ENCODE assay signal across 10 cellular contexts in genomic region chr1:223233410-223234163, GRCh38.
DNase-seq lines count a peak whose midpoint lies in the region; ATAC-seq, FAIRE-seq and TF ChIP-seq lines count a peak whose summit lies in the region.
"Had no signal": no experiment of that assay in that cellular context is flagged by ENCODE, and none has a peak within 500 bp of the region (broad histone marks: within the 10 kb centered on the region; RNA-seq: fewer than 3 reads in every experiment).

No MANE protein-coding gene starts in this region.

- TF ChIP-seq POLR2A in HepG2 (IDR thresholded peaks at IDR 0.05; ENCODE audit: insufficient read depth in 1 of 2, low read depth in 2 of 2, low read length in 2 of 2): no peak

- POLR2A ChIA-PET in MCF 10A (lab: Yijun Ruan, JAX): interaction anchor here (0.7 to 1.6 kb wide), 3 partner anchors 17 to 426 kb away, joined by 3 to 9 read pairs (median 3); no protein-coding TSS in a partner anchor
- POLR2A ChIA-PET in HepG2 (lab: Yijun Ruan, JAX): no interaction called here

- H3K27ac Mint-ChIP-seq in MCF 10A (ENCODE audit: low read depth, unreplicated experiment): peak overlapping the region; percentile 33
- no peak overlapping the region for H3K27ac Mint-ChIP-seq in stimulated activated naive B cell treated with anti-CD40 and anti-IgM and Interleukin-4, amounts not matched to agents 10 μg/mL and 1 μg/mL and 100 μg/mL, for 72 hours

- H3K9ac ChIP-seq in HepG2 (ENCODE audit: insufficient read depth, low read depth, low read length): no peak overlapping the region

- intact Hi-C loops in MCF 10A (cut with micrococcal nuclease): loop anchor here (1.0 to 2.0 kb wide), 2 partner anchors 35 to 97 kb away; no protein-coding TSS in a partner anchor
- intact Hi-C loops in HepG2 (cut with micrococcal nuclease; ENCODE audit: unreplicated experiment): no loop called here

- H3K36me3 ChIP-seq in HepG2 (replicated peaks in 1 of 2; ENCODE audit: control insufficient read depth in 1 of 2, insufficient read depth in 2 of 2, low read length in 2 of 2): no peaks in the 10 kb centered on the region

- H3K27me3 Mint-ChIP-seq in MCF 10A (ENCODE audit: insufficient read depth, unreplicated experiment): no peaks in the 10 kb centered on the region
- peaks cover 4 to 7% of the 10 kb centered on the region in 2 donors for H3K27me3 Mint-ChIP-seq in stimulated activated naive B cell treated with anti-CD40 and anti-IgM and Interleukin-4, amounts not matched to agents 10 μg/mL and 1 μg/mL and 100 μg/mL, for 72 hours

- WGBS in HepG2 (ENCODE audit: low lambda C conversion rate): 21% methylated on average over 11 of the region's 11 CpGs

- H3K36me3 Mint-ChIP-seq in MCF 10A (ENCODE audit: insufficient read depth, unreplicated experiment): no peaks in the 10 kb centered on the region
- H3K36me3 Mint-ChIP-seq in stimulated activated naive B cell treated with anti-CD40 and anti-IgM and Interleukin-4, amounts not matched to agents 10 μg/mL and 1 μg/mL and 100 μg/mL, for 72 hours: no peaks in the 10 kb centered on the region

- in situ Hi-C loops in HepG2 (cut with HindIII; ENCODE audit: extremely low pct_ligation_motif_present, low pct_unique_long_range_greater_than_20kb): no loop called here

- TF ChIP-seq EP300 in HepG2 (IDR thresholded peaks at IDR 0.05; ENCODE audit: low read depth in 2 of 2, low read length in 2 of 2) (no peak), HepG2 (CRISPR knock-in tag; IDR thresholded peaks at IDR 0.05; ENCODE audit: borderline replicate concordance) (no peak)

- no peak for TF ChIP-seq RAD21 in HepG2 (CRISPR knock-in tag; IDR thresholded peaks at IDR 0.05)

- peaks cover 48% of the 10 kb centered on the region for H3K4me1 Mint-ChIP-seq in MCF 10A (ENCODE audit: insufficient read depth, unreplicated experiment)
- no peaks in the 10 kb centered on the region for H3K4me1 Mint-ChIP-seq in stimulated activated naive B cell treated with anti-CD40 and anti-IgM and Interleukin-4, amounts not matched to agents 10 μg/mL and 1 μg/mL and 100 μg/mL, for 72 hours

- peak overlapping the region; percentile 26 for H3K4me3 Mint-ChIP-seq in MCF 10A (ENCODE audit: unreplicated experiment)
- no peak overlapping the region for H3K4me3 Mint-ChIP-seq in stimulated activated naive B cell treated with anti-CD40 and anti-IgM and Interleukin-4, amounts not matched to agents 10 μg/mL and 1 μg/mL and 100 μg/mL, for 72 hours

- peaks cover 0 to 2% of the 10 kb centered on the region in 2 experiments; a peak in 2 of 5 replicates for H3K27me3 ChIP-seq in HepG2 (ENCODE audit: control insufficient read depth in 1 of 2, insufficient read depth in 2 of 2, low read length in 2 of 2)

- H3K4me3 ChIP-seq in HepG2 (replicated peaks in 1 of 3; ENCODE audit: insufficient read depth in 1 of 3, low read depth in 2 of 3, low read length in 3 of 3): no peak overlapping the region

- H3K4me1 ChIP-seq in HepG2 (ENCODE audit: insufficient read depth, low read length): no peaks in the 10 kb centered on the region

- no peaks in the 10 kb centered on the region for H3K79me2 ChIP-seq in HepG2 (ENCODE audit: insufficient read depth, low read length)

- H3K9me3 Mint-ChIP-seq in MCF 10A (ENCODE audit: unreplicated experiment): peaks cover 10% of the 10 kb centered on the region
- peaks cover 0 to 5% of the 10 kb centered on the region in 2 donors for H3K9me3 Mint-ChIP-seq in stimulated activated naive B cell treated with anti-CD40 and anti-IgM and Interleukin-4, amounts not matched to agents 10 μg/mL and 1 μg/mL and 100 μg/mL, for 72 hours

- DNase-seq in AG08395 (ENCODE audit: low spot score): peak; percentile 78
- DNase-seq in HTR-8/SVneo (ENCODE audit: insufficient read length, low spot score): peak; percentile 65
- DNase-seq in MCF 10A (ENCODE audit: unreplicated experiment): peak; percentile 95
- DNase-seq in HepG2 (ENCODE audit: low spot score): peak; percentile 6
- DNase-seq in NCI-H2171 (lab: John Stamatoyannopoulos, UW): no peak
- no peak for DNase-seq in stimulated activated naive B cell treated with anti-CD40 and anti-IgM and Interleukin-4, amounts not matched to agents 10 μg/mL and 1 μg/mL and 100 μg/mL, for 72 hours
- DNase-seq: effector CD4-positive, alpha-beta T cell; NCI-H187 had no signal

- no TSS peak for BruUV-seq in MCF 10A (replicated peaks; lab: Mats Ljungman, UMichigan)
- BruUV-seq in HepG2 (replicated peaks; lab: Mats Ljungman, UMichigan): no TSS peak

- H3K4me2 ChIP-seq in HepG2 (ENCODE audit: low read depth, low read length): no peak overlapping the region

- no peaks in the 10 kb centered on the region for H3K9me3 ChIP-seq in HepG2 (ENCODE audit: low read length)

- FAIRE-seq in HTR-8/SVneo (lab: Jason Lieb, UNC) (no peak), HepG2 (lab: Jason Lieb, UNC) (no peak)

- CTCF ChIA-PET in MCF 10A (lab: Yijun Ruan, JAX) (interaction anchor here (0.5 to 1.3 kb wide), 8 partner anchors 8 to 497 kb away, joined by 3 to 9 read pairs (median 4); partner anchors contain the start of gene FAM177B), HepG2 (lab: Yijun Ruan, JAX; ENCODE audit: low intra/inter-chr PET ratio, low total read pairs) (no interaction called here)

- TF ChIP-seq CTCF in MCF 10A (IDR thresholded peaks at IDR 0.05; ENCODE audit: unreplicated experiment) (no peak), HepG2 (CRISPR knock-in tag; IDR thresholded peaks at IDR 0.05) (no peak)

- no peak; the same call in 2 of the 3 replicates for ATAC-seq in HepG2
- ATAC-seq in GM19395 (IDR thresholded peaks at IDR 0.05; ENCODE audit: unreplicated experiment): no peak
- ATAC-seq in HG02885 (IDR thresholded peaks at IDR 0.05; ENCODE audit: poor library complexity, unreplicated experiment): no peak
- no peak for ATAC-seq in stimulated activated naive B cell treated with anti-CD40 and anti-IgM and Interleukin-4, amounts not matched to agents 10 μg/mL and 1 μg/mL and 100 μg/mL, for 72 hours (replicated peaks)

- H3K27ac ChIP-seq in HepG2 (ENCODE audit: extremely low read length, insufficient read depth, low read length): no peak overlapping the region

- H4K20me1 ChIP-seq in HepG2 (ENCODE audit: insufficient read depth, low read length): no peaks in the 10 kb centered on the region

- no peak overlapping the region for H2AFZ ChIP-seq in HepG2 (ENCODE audit: low read length)

TF ChIP-seq in HepG2, 621 proteins besides CTCF, POLR2A, EP300 and RAD21:
- TF ChIP-seq FOXA1 (IDR thresholded peaks at IDR 0.05) (no peak), FOXA1 (CRISPR knock-in tag; IDR thresholded peaks at IDR 0.05) (no peak), ELF1 (CRISPR knock-in tag; IDR thresholded peaks at IDR 0.05) (no peak), AGO1 (IDR thresholded peaks at IDR 0.05; ENCODE audit: low read depth, low read length, poor library complexity, severe bottlenecking) (no peak), RCOR2 (CRISPR knock-in tag; IDR thresholded peaks at IDR 0.05) (no peak), ZFYVE20 (CRISPR knock-in tag; IDR thresholded peaks at IDR 0.05; ENCODE audit: borderline replicate concordance, low read depth) (no peak), MEIS2 (CRISPR knock-in tag; IDR thresholded peaks at IDR 0.05) (no peak), NFIC (IDR thresholded peaks at IDR 0.05; ENCODE audit: low read length) (no peak), SETDB1 (CRISPR knock-in tag; IDR thresholded peaks at IDR 0.05; ENCODE audit: borderline replicate concordance) (no peak), ZNF7 (CRISPR knock-in tag; IDR thresholded peaks at IDR 0.05) (no peak)

Comparison
In these comparisons a context has a peak if more than half of its experiments do, and no peak if none do; other contexts are left out.
1. DNase-seq: peak in AG08395 (single experiment), HTR-8/SVneo (single experiment), MCF 10A (single experiment) and HepG2 (single experiment); none in NCI-H2171 (single experiment) and stimulated activated naive B cell treated with anti-CD40 and anti-IgM and Interleukin-4, amounts not matched to agents 10 μg/mL and 1 μg/mL and 100 μg/mL, for 72 hours (single experiment).